Comparison of ENCODE assay signal across 8 cellular contexts in the genomic region with DNA sequence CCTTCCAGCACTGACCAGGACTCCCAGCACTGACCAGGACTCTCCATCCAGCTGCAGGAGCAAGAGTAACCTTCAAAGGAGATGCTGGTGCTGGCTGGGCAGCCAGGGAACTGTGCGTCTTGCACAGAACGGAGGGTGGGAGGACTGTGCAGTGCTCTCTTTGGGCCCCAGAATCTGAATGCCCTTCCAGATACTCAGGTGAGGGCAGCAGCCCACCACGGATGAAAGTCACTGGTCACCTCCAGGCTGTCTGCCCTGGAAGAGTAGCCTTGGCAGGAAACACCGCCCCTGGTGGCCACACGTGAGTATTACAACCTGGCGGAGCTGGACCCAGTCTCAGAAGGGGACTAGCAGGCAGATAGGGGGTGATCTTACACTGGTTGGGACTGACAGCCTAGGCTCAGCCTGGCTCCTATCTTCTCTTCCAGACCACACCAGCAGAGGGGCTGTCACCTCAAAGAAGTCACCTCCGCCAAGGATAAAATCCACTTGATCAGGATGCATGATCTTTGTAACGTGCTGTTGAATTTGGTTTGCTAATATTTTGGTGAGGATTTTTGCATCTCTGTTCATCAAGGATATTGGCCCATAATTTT. TPM values are rescaled to one million over a fixed set of nuclear protein-coding genes. Genes with fewer than 3 reads are reported as not detected.
DNase-seq lines count a peak whose midpoint lies in the region; ATAC-seq lines count a peak whose summit lies in the region.

No MANE protein-coding gene starts in this region.

- no peaks in the 10 kb centered on the region for H3K4me1 Mint-ChIP-seq in central memory CD8-positive, alpha-beta T cell

- peaks cover 4% of the 10 kb centered on the region for H3K36me3 Mint-ChIP-seq in central memory CD8-positive, alpha-beta T cell (ENCODE audit: insufficient read depth)

- intact Hi-C loops in left colon (cut with DNase I, micrococcal nuclease), result no loop called here

- H3K27ac Mint-ChIP-seq in central memory CD8-positive, alpha-beta T cell (ENCODE audit: low read depth), result no peak overlapping the region

- peaks cover 28% of the 10 kb centered on the region for H3K27me3 Mint-ChIP-seq in central memory CD8-positive, alpha-beta T cell

- ATAC-seq in HG02970 (IDR thresholded peaks at IDR 0.05; ENCODE audit: low FRiP score, unreplicated experiment) (peak; percentile 57), left colon (peak; percentile 79), GM19035 (IDR thresholded peaks at IDR 0.05; ENCODE audit: unreplicated experiment) (no peak)
- ATAC-seq in central memory CD8-positive, alpha-beta T cell (replicated peaks; ENCODE audit: extremely low read depth, poor library complexity, severe bottlenecking), result peak; percentile 59

- H3K4me3 Mint-ChIP-seq in central memory CD8-positive, alpha-beta T cell, result no peak overlapping the region

- H3K9me3 Mint-ChIP-seq in central memory CD8-positive, alpha-beta T cell, result no peaks in the 10 kb centered on the region

- DNase-seq in DMS 273 (lab: John Stamatoyannopoulos, UW; ENCODE audit: unreplicated experiment), result peak; percentile 87
- DNase-seq in NCI-H460 (ENCODE audit: extremely low read depth, low read depth), result peak; percentile 68
- peak; percentile 84 for DNase-seq in activated CD4-positive, CD25-positive, alpha-beta regulatory T cell treated with anti-CD3 and anti-CD28 coated beads, Interleukin-2, amount 50 U/mL, for 72 hours
- peak; percentile 59 to 66 for DNase-seq in central memory CD8-positive, alpha-beta T cell (ENCODE audit: low spot score in 2 of 2)
- DNase-seq in left colon, result peak; percentile 56 to 59
- peak; percentile 78 for DNase-seq in stimulated activated CD4-positive, alpha-beta T cell treated with anti-CD3 and anti-CD28 coated beads, Interleukin-4, amount 100 ng/mL, for 24 hours

RNA-seq across cellular contexts. Expression of gene SARDH, which starts 4.8 kb away (rescaled TPM):
- 0.07 TPM in 1 of 2 replicates, not detected in the other for total RNA-seq in NCI-H460 (2014; rRNA removed; shearing (Covaris generic))
- polyA plus RNA-seq in NCI-H460 (2014; cell fraction: nucleus; rRNA removed), result 0.11 TPM in 1 of 2 replicates, not detected in the other
- total RNA-seq in left colon, result under 1 TPM; 0.40 to 0.92 TPM
